18 cellular contexts compared by ENCODE assay signal in genomic region chr3:158108596-158108995, GRCh38. TPM values are rescaled to one million over a fixed set of nuclear protein-coding genes. Genes with fewer than 3 reads are reported as not detected.
DNase-seq lines count a peak whose midpoint lies in the region; ATAC-seq and TF ChIP-seq lines count a peak whose summit lies in the region.
"Had no signal": no experiment of that assay in that cellular context is flagged by ENCODE, and none has a peak within 500 bp of the region (broad histone marks: within the 10 kb centered on the region; RNA-seq: fewer than 3 reads in every experiment).

No MANE protein-coding gene starts in this region.

- no peak overlapping the region for H3K27ac ChIP-seq in CD8-positive, alpha-beta memory T cell (ENCODE audit: low read depth, low read length)
- H3K27ac ChIP-seq: colonic mucosa, esophagus squamous epithelium, hepatocyte, uterus had no signal

- peaks cover 0 to 18% (median 3%) of the 10 kb centered on the region in 3 donors for H3K36me3 Mint-ChIP-seq in CD8-positive, alpha-beta memory T cell

- TF ChIP-seq POLR2A in erythroblast (IDR thresholded peaks at IDR 0.05; ENCODE audit: low read length) = no peak

- peaks cover 12 to 20% (median 17%) of the 10 kb centered on the region in 5 donors for H3K9me3 Mint-ChIP-seq in CD8-positive, alpha-beta memory T cell

- H3K4me3 ChIP-seq in AG10803 (ENCODE audit: low read length) = no peak overlapping the region
- no peak overlapping the region for H3K4me3 ChIP-seq in CD8-positive, alpha-beta memory T cell (ENCODE audit: low read length)
- H3K4me3 ChIP-seq: colonic mucosa, SJSA1 had no signal

- peaks cover 49% of the 10 kb centered on the region for H3K4me1 ChIP-seq in CD8-positive, alpha-beta memory T cell (ENCODE audit: insufficient read depth, low read length)

- H3K36me3 ChIP-seq in CD8-positive, alpha-beta memory T cell (ENCODE audit: insufficient read depth, low read length) = no peaks in the 10 kb centered on the region
- H3K36me3 ChIP-seq: colonic mucosa, esophagus squamous epithelium, uterus had no signal

- H3K27me3 ChIP-seq in CD8-positive, alpha-beta memory T cell (ENCODE audit: insufficient read depth, low read length, poor library complexity, severe bottlenecking) = peaks cover 42% of the 10 kb centered on the region
- H3K27me3 ChIP-seq: SJSA1 had no signal

- TF ChIP-seq CTCF in AG10803 (conservative IDR thresholded peaks at IDR 0.05; ENCODE audit: low read length) = no peak

- ATAC-seq in HG02642 (IDR thresholded peaks at IDR 0.05; ENCODE audit: poor library complexity, unreplicated experiment) (no peak), GM18498 (IDR thresholded peaks at IDR 0.05; ENCODE audit: unreplicated experiment) (no peak)
- ATAC-seq: left colon, right cardiac atrium had no signal

- POLR2A ChIA-PET in CD8-positive, alpha-beta memory T cell (lab: Charles Lee) = interaction anchor here (1.3 kb wide), 1 partner anchor 13 kb away, joined by 3 read pairs; no protein-coding TSS in a partner anchor

- CTCF ChIA-PET in CD8-positive, alpha-beta memory T cell (lab: Charles Lee) = interaction anchor here (1.4 kb wide), 1 partner anchor 9 kb away, joined by 4 read pairs; no protein-coding TSS in a partner anchor

- H3K27me3 Mint-ChIP-seq in CD8-positive, alpha-beta memory T cell = peaks cover 52 to 58% of the 10 kb centered on the region in 2 donors

- H3K4me1 Mint-ChIP-seq in CD8-positive, alpha-beta memory T cell = peaks cover 62 to 80% (median 77%) of the 10 kb centered on the region in 3 donors

- peak overlapping the region in 2 of 8 donors; percentile 72 to 84 for H3K27ac Mint-ChIP-seq in CD8-positive, alpha-beta memory T cell
- H3K27ac Mint-ChIP-seq: CD14-positive monocyte had no signal

- H3K9me3 ChIP-seq in CD8-positive, alpha-beta memory T cell (ENCODE audit: low read length) = no peaks in the 10 kb centered on the region
- H3K9me3 ChIP-seq: colonic mucosa, esophagus squamous epithelium, uterus had no signal

- peak overlapping the region in 4 of 7 donors; percentile 8 to 97 (median 60) for H3K4me3 Mint-ChIP-seq in CD8-positive, alpha-beta memory T cell

- DNase-seq in AG10803 (ENCODE audit: low read depth) (peak; percentile 37), NCI-H226 (peak; percentile 5), erythroblast (lab: John Stamatoyannopoulos, UW) (peak; percentile 8 to 48)
- no peak for DNase-seq in CD8-positive, alpha-beta memory T cell
- DNase-seq in stimulated activated CD4-positive, alpha-beta T cell treated with anti-CD3 and anti-CD28 coated beads, Interleukin-12 subunit alpha, Interleukin-12 subunit beta, amount 100 ng/mL, for 4 hours = no peak
- DNase-seq: anterior cingulate cortex; colonic mucosa; esophagus squamous epithelium; KG1; left colon; right cardiac atrium; stimulated activated CD4-positive, alpha-beta T cell treated with anti-CD3 and anti-CD28 coated beads, Interleukin-4, amount 100 ng/mL, for 1 hour; uterus had no signal

RNA-seq across cellular contexts. Expression of gene RSRC1, which starts 1.3 kb away (rescaled TPM):
- 10 to 100 TPM; 35.4 to 43.3 TPM for total RNA-seq in CD8-positive, alpha-beta memory T cell
- polyA plus RNA-seq in CD8-positive, alpha-beta memory T cell = 32.9 TPM

RNA-seq across cellular contexts. Expression of gene SHOX2, which starts 2.4 kb away (rescaled TPM):
- not detected for total RNA-seq in CD8-positive, alpha-beta memory T cell
- polyA plus RNA-seq in CD8-positive, alpha-beta memory T cell = not detected
- total RNA-seq: colonic mucosa, esophagus squamous epithelium had no signal
- polyA plus RNA-seq: CD14-positive monocyte had no signal

Comparison
In these comparisons a context has a peak if more than half of its experiments do, and no peak if none do; other contexts are left out.
1. DNase-seq: peak in AG10803 (single experiment), NCI-H226 (single experiment) and erythroblast (2 of 2); none in CD8-positive, alpha-beta memory T cell (0 of 5) and stimulated activated CD4-positive, alpha-beta T cell treated with anti-CD3 and anti-CD28 coated beads, Interleukin-12 subunit alpha, Interleukin-12 subunit beta, amount 100 ng/mL, for 4 hours (single experiment).